ENCODE assay signal across 8 cellular contexts in genomic region chr1:224170748-224171478, GRCh38. TPM values are rescaled to one million over a fixed set of nuclear protein-coding genes. Genes with fewer than 3 reads are reported as not detected.
DNase-seq lines count a peak whose midpoint lies in the region; ATAC-seq and TF ChIP-seq lines count a peak whose summit lies in the region.

No MANE protein-coding gene starts in this region.

- H3K27ac Mint-ChIP-seq in activated B cell treated with CpG ODN at 0.5 μM for 24 hours: peak overlapping the region; percentile 2

- TF ChIP-seq CTCF in activated B cell treated with CpG ODN at 0.5 μM for 24 hours (IDR thresholded peaks at IDR 0.05): no peak
- TF ChIP-seq CTCF in left ventricle myocardium inferior (IDR thresholded peaks at IDR 0.05; ENCODE audit: borderline replicate concordance): peak; percentile 57
- TF ChIP-seq CTCF in coronary artery (IDR thresholded peaks at IDR 0.05): no peak

- no peak overlapping the region for H3K4me3 Mint-ChIP-seq in activated B cell treated with CpG ODN at 0.5 μM for 24 hours

- CTCF ChIA-PET in activated B cell treated with CpG ODN at 0.5 μM for 24 hours (lab: Charles Lee): no interaction called here

- H3K27me3 ChIP-seq in BLaER1 treated with 17β-estradiol and CSF1 and Interleukin-3, amounts not matched to agents 10 nM and 100 nM: peaks cover 0 to 7% (median 0%) of the 10 kb centered on the region in 11 experiments; a peak in 4 of 22 replicates
- no peaks in the 10 kb centered on the region for H3K27me3 ChIP-seq in left ventricle myocardium inferior (ENCODE audit: low read depth)

- H4K20me1 ChIP-seq in BLaER1 treated with 17β-estradiol and CSF1 and Interleukin-3, amounts not matched to agents 10 nM and 100 nM: no peaks in the 10 kb centered on the region

- H3K9me3 ChIP-seq in BLaER1 treated with 17β-estradiol and CSF1 and Interleukin-3, amounts not matched to agents 10 nM and 100 nM (replicated peaks in 1 of 11): no peaks in the 10 kb centered on the region
- no peaks in the 10 kb centered on the region for H3K9me3 ChIP-seq in left ventricle myocardium inferior (replicated peaks)

- peak overlapping the region in 7 of 11 experiments; percentile 73 to 83 (median 81); a peak in 11 of 22 replicates for H3K27ac ChIP-seq in BLaER1 treated with 17β-estradiol and CSF1 and Interleukin-3, amounts not matched to agents 10 nM and 100 nM
- H3K27ac ChIP-seq in left ventricle myocardium inferior (replicated peaks) (no peak overlapping the region), coronary artery (no peak overlapping the region)

- H3K36me3 ChIP-seq in BLaER1 treated with 17β-estradiol and CSF1 and Interleukin-3, amounts not matched to agents 10 nM and 100 nM: no peaks in the 10 kb centered on the region
- no peaks in the 10 kb centered on the region for H3K36me3 ChIP-seq in left ventricle myocardium inferior

- POLR2A ChIA-PET in activated B cell treated with CpG ODN at 0.5 μM for 24 hours (lab: Charles Lee): interaction anchor here (0.7 to 4.9 kb wide), 4 partner anchors 8 to 159 kb away, joined by 4 to 59 read pairs (median 6); partner anchors contain the start of genes DEGS1 and NVL

- peaks cover 30 to 49% (median 40%) of the 10 kb centered on the region in 10 experiments for H3K4me1 ChIP-seq in BLaER1 treated with 17β-estradiol and CSF1 and Interleukin-3, amounts not matched to agents 10 nM and 100 nM
- H3K4me1 ChIP-seq in left ventricle myocardium inferior: peaks cover 18% of the 10 kb centered on the region

- H3K9me3 Mint-ChIP-seq in activated B cell treated with CpG ODN at 0.5 μM for 24 hours: peaks cover 2% of the 10 kb centered on the region

- peak; percentile 53 for DNase-seq in HT-29 (ENCODE audit: low spot score)
- DNase-seq in activated B cell treated with CpG ODN at 0.5 μM for 24 hours: no peak
- DNase-seq in left ventricle myocardium inferior: no peak
- DNase-seq in NCI-H524 (lab: John Stamatoyannopoulos, UW): no peak
- no peak for DNase-seq in DMS153 treated with DMSO at 0.1 percent for 48 hours (lab: John Stamatoyannopoulos, UW; ENCODE audit: unreplicated experiment)
- no peak for DNase-seq in coronary artery (ENCODE audit: low spot score)

- H3K9ac ChIP-seq in BLaER1 treated with 17β-estradiol and CSF1 and Interleukin-3, amounts not matched to agents 10 nM and 100 nM: peak overlapping the region in 1 of 11 experiments; percentile 69; a peak in 2 of 22 replicates

- peak overlapping the region; percentile 64 to 90 (median 84) for H3K4me2 ChIP-seq in BLaER1 treated with 17β-estradiol and CSF1 and Interleukin-3, amounts not matched to agents 10 nM and 100 nM

- peaks cover 3% of the 10 kb centered on the region for H3K27me3 Mint-ChIP-seq in activated B cell treated with CpG ODN at 0.5 μM for 24 hours

- ATAC-seq in activated B cell treated with CpG ODN at 0.5 μM for 24 hours (ENCODE audit: low read depth) (peak; percentile 25), GM18517 (IDR thresholded peaks at IDR 0.05; ENCODE audit: unreplicated experiment) (no peak)

- H3K36me3 Mint-ChIP-seq in activated B cell treated with CpG ODN at 0.5 μM for 24 hours (ENCODE audit: low read depth): no peaks in the 10 kb centered on the region

- H3K4me3 ChIP-seq in BLaER1 treated with 17β-estradiol and CSF1 and Interleukin-3, amounts not matched to agents 10 nM and 100 nM: no peak overlapping the region
- H3K4me3 ChIP-seq in left ventricle myocardium inferior: no peak overlapping the region
- no peak overlapping the region for H3K4me3 ChIP-seq in coronary artery

- intact Hi-C loops in activated B cell treated with CpG ODN at 0.5 μM for 24 hours (cut with micrococcal nuclease) (loop anchor here (1.0 kb wide), 1 partner anchor 162 kb away; no protein-coding TSS in a partner anchor), left ventricle myocardium inferior (cut with micrococcal nuclease) (no loop called here)

- peaks cover 39% of the 10 kb centered on the region for H3K4me1 Mint-ChIP-seq in activated B cell treated with CpG ODN at 0.5 μM for 24 hours

RNA-seq across cellular contexts. Expression of gene DEGS1, which starts 12.1 kb away (rescaled TPM):
- 5.8 and 9.9 TPM in 2 replicates for total RNA-seq in HT-29 (2014; rRNA removed; shearing (Covaris generic))
- 55.5 and 55.9 TPM in 2 replicates for total RNA-seq in activated B cell treated with CpG ODN at 0.5 μM for 24 hours
- 42.2 TPM for total RNA-seq in left ventricle myocardium inferior

RNA-seq across cellular contexts. Expression of gene FBXO28, which starts 57.0 kb away (rescaled TPM):
- 30.9 and 34.6 TPM in 2 replicates for total RNA-seq in HT-29 (2014; rRNA removed; shearing (Covaris generic))
- total RNA-seq in activated B cell treated with CpG ODN at 0.5 μM for 24 hours (27.5 and 30.4 TPM in 2 replicates), left ventricle myocardium inferior (18.8 TPM)

Comparison
In these comparisons a context has a peak if more than half of its experiments do, and no peak if none do; other contexts are left out.
1. H3K27ac ChIP-seq: peak in BLaER1 treated with 17β-estradiol and CSF1 and Interleukin-3, amounts not matched to agents 10 nM and 100 nM (7 of 11); none in left ventricle myocardium inferior (single experiment) and coronary artery (0 of 2).